Comparison of ENCODE assay signal across 14 cellular contexts in genomic region chr2:59296279-59296678, GRCh38.
"Had no signal": no experiment of that assay in that cellular context is flagged by ENCODE, and none has a peak within 500 bp of the region (broad histone marks: within the 10 kb centered on the region; RNA-seq: fewer than 3 reads in every experiment).

No MANE protein-coding gene starts in this region.

- H3K36me3 ChIP-seq: esophagus squamous epithelium, left lung, spleen had no signal

- H3K4me1 ChIP-seq: foreskin keratinocyte, left lung, psoas muscle, spleen had no signal

- H3K9me3 ChIP-seq: esophagus squamous epithelium, left lung, psoas muscle, spleen had no signal

- H3K27me3 ChIP-seq: esophagus squamous epithelium, left lung had no signal

- ATAC-seq: activated naive CD8-positive, alpha-beta T cell treated with anti-CD3 and anti-CD28 coated beads, Interleukin-2, amount 50 U/mL, for 24 hours; foreskin keratinocyte; left lung; psoas muscle; sciatic nerve; T-helper 17 cell had no signal

- H3K4me3 ChIP-seq: esophagus squamous epithelium, left lung, psoas muscle, spleen had no signal

- H3K27ac ChIP-seq: esophagus squamous epithelium, foreskin keratinocyte, left lung, psoas muscle, spleen had no signal

- DNase-seq: activated B cell treated with CpG ODN at 0.5 μM for 24 hours; activated CD4-positive, alpha-beta T cell treated with anti-CD3 and anti-CD28 coated beads, Interleukin-2, amount 10 ng/mL, durations not matched to agents 7 days and 5 days; activated CD8-positive, alpha-beta memory T cell treated with anti-CD3 and anti-CD28 coated beads for 24 hours; activated naive CD4-positive, alpha-beta T cell treated with Interleukin-2 at 50 U/mL for 16 hours; activated naive CD8-positive, alpha-beta T cell treated with anti-CD3 and anti-CD28 coated beads, Interleukin-2, amount 50 U/mL, for 24 hours; esophagus squamous epithelium; left lung; occipital lobe; psoas muscle; spleen; stimulated activated naive CD4-positive, alpha-beta T cell treated with Interleukin-2 at 50 U/mL for 16 hours; T-helper 17 cell had no signal
